Comparison of ENCODE assay signal across 28 cellular contexts in the genomic region with DNA sequence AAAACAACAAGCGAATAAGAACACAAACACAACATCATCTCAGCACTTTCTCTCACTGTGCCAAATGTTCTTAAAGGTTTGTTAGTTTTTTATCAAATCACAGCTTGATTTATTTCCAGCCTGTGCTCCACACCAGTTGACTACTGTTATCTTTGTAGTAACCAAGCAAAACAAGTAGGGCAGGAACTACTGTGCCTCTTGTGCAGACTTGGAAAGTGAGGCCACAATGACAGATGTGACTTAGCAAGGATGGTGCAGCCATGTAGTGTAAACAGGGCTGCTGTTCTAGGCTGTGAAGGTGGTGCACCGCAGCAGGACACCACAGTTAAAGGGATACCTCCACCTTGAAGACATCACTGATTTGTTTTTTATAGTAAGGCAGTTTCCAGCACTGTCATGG.
"Had no signal": no experiment of that assay in that cellular context is flagged by ENCODE, and none has a peak within 500 bp of the region (broad histone marks: within the 10 kb centered on the region; RNA-seq: fewer than 3 reads in every experiment).

No MANE protein-coding gene starts in this region.

- H3K27me3 ChIP-seq: pancreas, stomach, suprapubic skin, tibial artery, upper lobe of right lung had no signal

- FAIRE-seq: keratinocyte, pancreas, urothelium cell line had no signal

- ATAC-seq: left lobe of liver; naive thymus-derived CD4-positive, alpha-beta T cell; natural killer cell treated with Interleukin-12 subunit alpha and Interleukin-12 subunit beta and Interleukin-15 and Interleukin-18, amount 100 ng/mL, for 72 hours; pancreas; psoas muscle; sciatic nerve; stimulated activated naive B cell treated with anti-CD40 and anti-IgM and Interleukin-4, amounts not matched to agents 10 μg/mL and 1 μg/mL and 100 μg/mL, for 72 hours; stimulated activated naive CD8-positive, alpha-beta T cell treated with anti-CD3 and anti-CD28 coated beads, Interleukin-15, Interleukin-2, amounts not matched to agents 100 U/mL and 50 U/mL, for 24 hours; upper lobe of right lung had no signal

- DNase-seq: hippocampal formation; kidney glomerular epithelial cell; left cardiac atrium; mesendoderm; naive thymus-derived CD4-positive, alpha-beta T cell; nucleus accumbens; pancreas; posterior cingulate gyrus; psoas muscle; stimulated activated CD4-positive, alpha-beta T cell treated with anti-CD3 and anti-CD28 coated beads, Interleukin-12 subunit alpha, Interleukin-12 subunit beta, amount 100 ng/mL, for 4 hours; stimulated activated CD4-positive, alpha-beta T cell treated with anti-CD3 and anti-CD28 coated beads, Interleukin-15, amount 100 ng/mL, for 24 hours; stimulated activated CD4-positive, alpha-beta T cell treated with anti-CD3 and anti-CD28 coated beads, Interleukin-2, amount 100 ng/mL, for 24 hours; stimulated activated CD4-positive, alpha-beta T cell treated with anti-CD3 and anti-CD28 coated beads, Interleukin-4, amount 100 ng/mL, for 1 hour; stimulated activated naive B cell treated with anti-CD40 and anti-IgM and Interleukin-4, amounts not matched to agents 10 μg/mL and 1 μg/mL and 100 μg/mL, for 72 hours; stimulated activated naive CD8-positive, alpha-beta T cell treated with anti-CD3 and anti-CD28 coated beads, Interleukin-15, Interleukin-2, amounts not matched to agents 100 U/mL and 50 U/mL, for 24 hours; stomach; tibial artery; trophoblast cell; upper lobe of right lung had no signal

- H3K4me1 ChIP-seq: pancreas, psoas muscle, stomach, suprapubic skin, tibial artery, upper lobe of right lung had no signal

- H3K4me3 ChIP-seq: lung, pancreas, psoas muscle, skin epidermis, stomach, suprapubic skin, thoracic aorta, tibial artery, upper lobe of right lung had no signal

- H3K27ac ChIP-seq: pancreas, psoas muscle, skin epidermis, stomach, suprapubic skin, thoracic aorta, tibial artery, upper lobe of right lung had no signal

- H3K36me3 ChIP-seq: pancreas, stomach, suprapubic skin, thoracic aorta, tibial artery, upper lobe of right lung had no signal

- H3K9me3 ChIP-seq: pancreas, psoas muscle, stomach, suprapubic skin, thoracic aorta, tibial artery, upper lobe of right lung had no signal
